ENCODE assay signal across 1 cellular context in genomic region chr2:236221798-236222197, GRCh38.
TF ChIP-seq lines count a peak whose summit lies in the region.

No MANE protein-coding gene starts in this region.

TF ChIP-seq in GM23338, 12 proteins besides CTCF, POLR2A, EP300 and RAD21:
- TF ChIP-seq, protein P1, sequence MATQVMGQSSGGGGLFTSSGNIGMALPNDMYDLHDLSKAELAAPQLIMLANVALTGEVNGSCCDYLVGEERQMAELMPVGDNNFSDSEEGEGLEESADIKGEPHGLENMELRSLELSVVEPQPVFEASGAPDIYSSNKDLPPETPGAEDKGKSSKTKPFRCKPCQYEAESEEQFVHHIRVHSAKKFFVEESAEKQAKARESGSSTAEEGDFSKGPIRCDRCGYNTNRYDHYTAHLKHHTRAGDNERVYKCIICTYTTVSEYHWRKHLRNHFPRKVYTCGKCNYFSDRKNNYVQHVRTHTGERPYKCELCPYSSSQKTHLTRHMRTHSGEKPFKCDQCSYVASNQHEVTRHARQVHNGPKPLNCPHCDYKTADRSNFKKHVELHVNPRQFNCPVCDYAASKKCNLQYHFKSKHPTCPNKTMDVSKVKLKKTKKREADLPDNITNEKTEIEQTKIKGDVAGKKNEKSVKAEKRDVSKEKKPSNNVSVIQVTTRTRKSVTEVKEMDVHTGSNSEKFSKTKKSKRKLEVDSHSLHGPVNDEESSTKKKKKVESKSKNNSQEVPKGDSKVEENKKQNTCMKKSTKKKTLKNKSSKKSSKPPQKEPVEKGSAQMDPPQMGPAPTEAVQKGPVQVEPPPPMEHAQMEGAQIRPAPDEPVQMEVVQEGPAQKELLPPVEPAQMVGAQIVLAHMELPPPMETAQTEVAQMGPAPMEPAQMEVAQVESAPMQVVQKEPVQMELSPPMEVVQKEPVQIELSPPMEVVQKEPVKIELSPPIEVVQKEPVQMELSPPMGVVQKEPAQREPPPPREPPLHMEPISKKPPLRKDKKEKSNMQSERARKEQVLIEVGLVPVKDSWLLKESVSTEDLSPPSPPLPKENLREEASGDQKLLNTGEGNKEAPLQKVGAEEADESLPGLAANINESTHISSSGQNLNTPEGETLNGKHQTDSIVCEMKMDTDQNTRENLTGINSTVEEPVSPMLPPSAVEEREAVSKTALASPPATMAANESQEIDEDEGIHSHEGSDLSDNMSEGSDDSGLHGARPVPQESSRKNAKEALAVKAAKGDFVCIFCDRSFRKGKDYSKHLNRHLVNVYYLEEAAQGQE (IDR thresholded peaks at IDR 0.05; ENCODE audit: unreplicated experiment): no peak
- TF ChIP-seq EZH2 (IDR thresholded peaks at IDR 0.05; ENCODE audit: low read depth, unreplicated experiment) (no peak), CREB1 (CRISPR knock-in tag; IDR thresholded peaks at IDR 0.05; ENCODE audit: low read depth) (no peak), NANOG (IDR thresholded peaks at IDR 0.05; ENCODE audit: borderline replicate concordance) (no peak), STAT1 (IDR thresholded peaks at IDR 0.05; ENCODE audit: unreplicated experiment) (no peak), JUNB (IDR thresholded peaks at IDR 0.05; ENCODE audit: unreplicated experiment) (no peak), ZNF331 (CRISPR knock-in tag; IDR thresholded peaks at IDR 0.05; ENCODE audit: low read depth) (no peak), ZNF462 (CRISPR knock-in tag; IDR thresholded peaks at IDR 0.05) (no peak)
- TF ChIP-seq, protein P2, sequence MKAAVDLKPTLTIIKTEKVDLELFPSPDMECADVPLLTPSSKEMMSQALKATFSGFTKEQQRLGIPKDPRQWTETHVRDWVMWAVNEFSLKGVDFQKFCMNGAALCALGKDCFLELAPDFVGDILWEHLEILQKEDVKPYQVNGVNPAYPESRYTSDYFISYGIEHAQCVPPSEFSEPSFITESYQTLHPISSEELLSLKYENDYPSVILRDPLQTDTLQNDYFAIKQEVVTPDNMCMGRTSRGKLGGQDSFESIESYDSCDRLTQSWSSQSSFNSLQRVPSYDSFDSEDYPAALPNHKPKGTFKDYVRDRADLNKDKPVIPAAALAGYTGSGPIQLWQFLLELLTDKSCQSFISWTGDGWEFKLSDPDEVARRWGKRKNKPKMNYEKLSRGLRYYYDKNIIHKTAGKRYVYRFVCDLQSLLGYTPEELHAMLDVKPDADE (IDR thresholded peaks at IDR 0.05): no peak
